In the genomic region with DNA sequence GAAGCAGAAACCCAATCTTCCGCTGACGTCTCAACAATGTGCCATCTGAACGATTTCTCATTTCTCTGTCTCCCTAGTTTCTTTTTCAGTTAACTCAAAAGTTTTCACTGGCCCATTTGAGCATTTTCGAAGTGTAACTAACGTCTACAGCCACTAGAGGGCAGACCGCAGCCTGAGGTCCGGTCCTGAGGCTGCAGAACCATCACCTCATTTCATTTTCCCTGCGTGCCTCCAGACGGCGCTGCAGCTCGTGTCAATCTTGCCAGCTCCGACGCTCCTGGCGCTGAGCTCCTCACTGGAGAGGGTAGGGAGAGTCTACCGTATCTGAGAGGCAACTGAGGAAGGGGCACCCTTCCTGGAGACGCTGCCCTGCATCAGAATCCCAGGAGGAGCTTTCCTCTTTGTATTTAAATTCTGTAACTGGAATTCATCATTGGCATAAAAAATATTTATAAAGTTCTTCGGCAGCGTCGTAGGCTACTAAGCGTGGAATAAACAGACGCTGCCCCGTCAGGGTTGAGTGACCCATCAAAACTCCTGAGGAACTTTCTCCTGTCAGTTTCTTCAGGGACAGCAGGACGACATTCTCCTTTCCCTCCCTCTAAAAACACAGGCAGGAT, we compare ENCODE assay signal across 1 cellular context.
TF ChIP-seq lines count a peak whose summit lies in the region.

No MANE protein-coding gene starts in this region.

TF ChIP-seq in HEK293, 187 proteins besides CTCF, POLR2A, EP300 and RAD21 (continued from another document and continues in another):
- TF ChIP-seq, protein P1, sequence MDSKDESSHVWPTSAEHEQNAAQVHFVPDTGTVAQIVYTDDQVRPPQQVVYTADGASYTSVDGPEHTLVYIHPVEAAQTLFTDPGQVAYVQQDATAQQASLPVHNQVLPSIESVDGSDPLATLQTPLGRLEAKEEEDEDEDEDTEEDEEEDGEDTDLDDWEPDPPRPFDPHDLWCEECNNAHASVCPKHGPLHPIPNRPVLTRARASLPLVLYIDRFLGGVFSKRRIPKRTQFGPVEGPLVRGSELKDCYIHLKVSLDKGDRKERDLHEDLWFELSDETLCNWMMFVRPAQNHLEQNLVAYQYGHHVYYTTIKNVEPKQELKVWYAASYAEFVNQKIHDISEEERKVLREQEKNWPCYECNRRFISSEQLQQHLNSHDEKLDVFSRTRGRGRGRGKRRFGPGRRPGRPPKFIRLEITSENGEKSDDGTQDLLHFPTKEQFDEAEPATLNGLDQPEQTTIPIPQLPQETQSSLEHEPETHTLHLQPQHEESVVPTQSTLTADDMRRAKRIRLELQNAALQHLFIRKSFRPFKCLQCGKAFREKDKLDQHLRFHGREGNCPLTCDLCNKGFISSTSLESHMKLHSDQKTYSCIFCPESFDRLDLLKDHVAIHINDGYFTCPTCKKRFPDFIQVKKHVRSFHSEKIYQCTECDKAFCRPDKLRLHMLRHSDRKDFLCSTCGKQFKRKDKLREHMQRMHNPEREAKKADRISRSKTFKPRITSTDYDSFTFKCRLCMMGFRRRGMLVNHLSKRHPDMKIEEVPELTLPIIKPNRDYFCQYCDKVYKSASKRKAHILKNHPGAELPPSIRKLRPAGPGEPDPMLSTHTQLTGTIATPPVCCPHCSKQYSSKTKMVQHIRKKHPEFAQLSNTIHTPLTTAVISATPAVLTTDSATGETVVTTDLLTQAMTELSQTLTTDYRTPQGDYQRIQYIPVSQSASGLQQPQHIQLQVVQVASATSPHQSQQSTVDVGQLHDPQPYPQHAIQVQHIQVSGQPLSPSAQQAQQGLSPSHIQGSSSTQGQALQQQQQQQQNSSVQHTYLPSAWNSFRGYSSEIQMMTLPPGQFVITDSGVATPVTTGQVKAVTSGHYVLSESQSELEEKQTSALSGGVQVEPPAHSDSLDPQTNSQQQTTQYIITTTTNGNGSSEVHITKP (tag by site-specific recombination; IDR thresholded peaks at IDR 0.05), result peak; percentile 86
- TF ChIP-seq ZNF501 (tag by site-specific recombination; IDR thresholded peaks at IDR 0.05) (peak; percentile 61; the same call in 1 of the 2 replicates), ZNF132 (tag by site-specific recombination; IDR thresholded peaks at IDR 0.05; ENCODE audit: borderline replicate concordance) (no peak), EGR2 (tag by site-specific recombination; IDR thresholded peaks at IDR 0.05; ENCODE audit: low read depth) (no peak), ZNF76 (tag by site-specific recombination; IDR thresholded peaks at IDR 0.05; ENCODE audit: borderline replicate concordance, low read depth) (no peak), OVOL3 (tag by site-specific recombination; IDR thresholded peaks at IDR 0.05) (no peak), IKZF3 (tag by site-specific recombination; IDR thresholded peaks at IDR 0.05) (peak; percentile 53; the same call in 1 of the 2 replicates), ZNF175 (tag by site-specific recombination; IDR thresholded peaks at IDR 0.05) (no peak), ZNF549 (tag by site-specific recombination; IDR thresholded peaks at IDR 0.05) (no peak), ZBTB1 (tag by site-specific recombination; IDR thresholded peaks at IDR 0.05) (no peak), ZBTB17 (tag by site-specific recombination; IDR thresholded peaks at IDR 0.05) (peak; percentile 65), ZNF221 (tag by site-specific recombination; IDR thresholded peaks at IDR 0.05; ENCODE audit: borderline replicate concordance) (no peak), ZNF707 (tag by site-specific recombination; IDR thresholded peaks at IDR 0.05) (no peak), ZNF664 (tag by site-specific recombination; IDR thresholded peaks at IDR 0.05) (no peak), ZNF391 (tag by site-specific recombination; IDR thresholded peaks at IDR 0.05; ENCODE audit: borderline replicate concordance, low read depth) (0 out of 2 replicates have a peak, but pooled peaks have one; percentile 68), KLF10 (tag by site-specific recombination; IDR thresholded peaks at IDR 0.05) (peak; percentile 46; the same call in 1 of the 2 replicates), BCL11A (tag by site-specific recombination; IDR thresholded peaks at IDR 0.05; ENCODE audit: low read depth) (no peak), ZNF777 (tag by site-specific recombination; IDR thresholded peaks at IDR 0.05; ENCODE audit: borderline replicate concordance) (no peak), ZSCAN16 (tag by site-specific recombination; IDR thresholded peaks at IDR 0.05) (no peak), ZFP37 (tag by site-specific recombination; IDR thresholded peaks at IDR 0.05) (peak; percentile 74; the same call in 1 of the 2 replicates), OSR2 (tag by site-specific recombination; IDR thresholded peaks at IDR 0.05) (no peak), ZNF10 (tag by site-specific recombination; IDR thresholded peaks at IDR 0.05) (peak; percentile 62; the same call in 1 of the 2 replicates), HOXA7 (CRISPR knock-in tag; IDR thresholded peaks at IDR 0.05; ENCODE audit: borderline replicate concordance) (no peak), ZNF114 (tag by site-specific recombination; IDR thresholded peaks at IDR 0.05) (no peak), ZNF514 (tag by site-specific recombination; IDR thresholded peaks at IDR 0.05) (no peak), ZSCAN30 (tag by site-specific recombination; IDR thresholded peaks at IDR 0.05) (peak; percentile 93), ZNF600 (tag by site-specific recombination; IDR thresholded peaks at IDR 0.05) (peak; percentile 33; the same call in 1 of the 2 replicates), ZNF112 (tag by site-specific recombination; IDR thresholded peaks at IDR 0.05) (no peak), GFI1B (tag by site-specific recombination; IDR thresholded peaks at IDR 0.05) (no peak), ZBTB8A (tag by site-specific recombination; IDR thresholded peaks at IDR 0.05) (no peak; the same call in 1 of the 2 replicates)
- TF ChIP-seq, protein P2, sequence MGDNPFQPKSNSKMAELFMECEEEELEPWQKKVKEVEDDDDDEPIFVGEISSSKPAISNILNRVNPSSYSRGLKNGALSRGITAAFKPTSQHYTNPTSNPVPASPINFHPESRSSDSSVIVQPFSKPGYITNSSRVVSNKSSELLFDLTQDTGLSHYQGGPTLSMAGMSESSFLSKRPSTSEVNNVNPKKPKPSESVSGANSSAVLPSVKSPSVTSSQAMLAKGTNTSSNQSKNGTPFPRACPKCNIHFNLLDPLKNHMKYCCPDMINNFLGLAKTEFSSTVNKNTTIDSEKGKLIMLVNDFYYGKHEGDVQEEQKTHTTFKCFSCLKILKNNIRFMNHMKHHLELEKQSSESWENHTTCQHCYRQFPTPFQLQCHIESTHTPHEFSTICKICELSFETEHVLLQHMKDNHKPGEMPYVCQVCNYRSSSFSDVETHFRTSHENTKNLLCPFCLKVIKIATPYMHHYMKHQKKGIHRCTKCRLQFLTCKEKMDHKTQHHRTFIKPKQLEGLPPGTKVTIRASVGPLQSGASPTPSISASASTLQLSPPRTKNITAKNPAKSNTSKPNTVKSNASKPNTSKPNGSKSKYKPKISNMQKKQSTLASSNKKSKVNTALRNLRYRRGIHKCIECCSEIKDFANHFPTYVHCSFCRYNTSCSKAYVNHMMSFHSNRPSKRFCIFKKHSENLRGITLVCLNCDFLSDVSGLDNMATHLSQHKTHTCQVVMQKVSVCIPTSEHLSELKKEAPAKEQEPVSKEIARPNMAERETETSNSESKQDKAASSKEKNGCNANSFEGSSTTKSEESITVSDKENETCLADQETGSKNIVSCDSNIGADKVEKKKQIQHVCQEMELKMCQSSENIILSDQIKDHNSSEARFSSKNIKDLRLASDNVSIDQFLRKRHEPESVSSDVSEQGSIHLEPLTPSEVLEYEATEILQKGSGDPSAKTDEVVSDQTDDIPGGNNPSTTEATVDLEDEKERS (tag by site-specific recombination; IDR thresholded peaks at IDR 0.05), result 0 out of 2 replicates have a peak, but pooled peaks have one; percentile 42
- TF ChIP-seq, protein P3, sequence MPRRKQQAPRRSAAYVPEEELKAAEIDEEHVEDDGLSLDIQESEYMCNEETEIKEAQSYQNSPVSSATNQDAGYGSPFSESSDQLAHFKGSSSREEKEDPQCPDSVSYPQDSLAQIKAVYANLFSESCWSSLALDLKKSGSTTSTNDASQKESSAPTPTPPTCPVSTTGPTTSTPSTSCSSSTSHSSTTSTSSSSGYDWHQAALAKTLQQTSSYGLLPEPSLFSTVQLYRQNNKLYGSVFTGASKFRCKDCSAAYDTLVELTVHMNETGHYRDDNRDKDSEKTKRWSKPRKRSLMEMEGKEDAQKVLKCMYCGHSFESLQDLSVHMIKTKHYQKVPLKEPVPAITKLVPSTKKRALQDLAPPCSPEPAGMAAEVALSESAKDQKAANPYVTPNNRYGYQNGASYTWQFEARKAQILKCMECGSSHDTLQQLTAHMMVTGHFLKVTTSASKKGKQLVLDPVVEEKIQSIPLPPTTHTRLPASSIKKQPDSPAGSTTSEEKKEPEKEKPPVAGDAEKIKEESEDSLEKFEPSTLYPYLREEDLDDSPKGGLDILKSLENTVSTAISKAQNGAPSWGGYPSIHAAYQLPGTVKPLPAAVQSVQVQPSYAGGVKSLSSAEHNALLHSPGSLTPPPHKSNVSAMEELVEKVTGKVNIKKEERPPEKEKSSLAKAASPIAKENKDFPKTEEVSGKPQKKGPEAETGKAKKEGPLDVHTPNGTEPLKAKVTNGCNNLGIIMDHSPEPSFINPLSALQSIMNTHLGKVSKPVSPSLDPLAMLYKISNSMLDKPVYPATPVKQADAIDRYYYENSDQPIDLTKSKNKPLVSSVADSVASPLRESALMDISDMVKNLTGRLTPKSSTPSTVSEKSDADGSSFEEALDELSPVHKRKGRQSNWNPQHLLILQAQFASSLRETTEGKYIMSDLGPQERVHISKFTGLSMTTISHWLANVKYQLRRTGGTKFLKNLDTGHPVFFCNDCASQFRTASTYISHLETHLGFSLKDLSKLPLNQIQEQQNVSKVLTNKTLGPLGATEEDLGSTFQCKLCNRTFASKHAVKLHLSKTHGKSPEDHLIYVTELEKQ (tag by site-specific recombination; IDR thresholded peaks at IDR 0.05; ENCODE audit: borderline replicate concordance), result no peak
- TF ChIP-seq, protein P4, sequence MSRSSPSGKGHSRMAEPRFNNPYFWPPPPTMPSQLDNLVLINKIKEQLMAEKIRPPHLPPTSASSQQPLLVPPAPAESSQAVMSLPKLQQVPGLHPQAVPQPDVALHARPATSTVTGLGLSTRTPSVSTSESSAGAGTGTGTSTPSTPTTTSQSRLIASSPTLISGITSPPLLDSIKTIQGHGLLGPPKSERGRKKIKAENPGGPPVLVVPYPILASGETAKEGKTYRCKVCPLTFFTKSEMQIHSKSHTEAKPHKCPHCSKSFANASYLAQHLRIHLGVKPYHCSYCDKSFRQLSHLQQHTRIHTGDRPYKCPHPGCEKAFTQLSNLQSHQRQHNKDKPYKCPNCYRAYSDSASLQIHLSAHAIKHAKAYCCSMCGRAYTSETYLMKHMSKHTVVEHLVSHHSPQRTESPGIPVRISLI (tag by site-specific recombination; IDR thresholded peaks at IDR 0.05), result 0 out of 2 replicates have a peak, but pooled peaks have one; percentile 28
- TF ChIP-seq, protein P5, sequence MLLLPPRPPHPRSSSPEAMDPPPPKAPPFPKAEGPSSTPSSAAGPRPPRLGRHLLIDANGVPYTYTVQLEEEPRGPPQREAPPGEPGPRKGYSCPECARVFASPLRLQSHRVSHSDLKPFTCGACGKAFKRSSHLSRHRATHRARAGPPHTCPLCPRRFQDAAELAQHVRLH (tag by site-specific recombination; IDR thresholded peaks at IDR 0.05), result no peak
- TF ChIP-seq, protein P6, sequence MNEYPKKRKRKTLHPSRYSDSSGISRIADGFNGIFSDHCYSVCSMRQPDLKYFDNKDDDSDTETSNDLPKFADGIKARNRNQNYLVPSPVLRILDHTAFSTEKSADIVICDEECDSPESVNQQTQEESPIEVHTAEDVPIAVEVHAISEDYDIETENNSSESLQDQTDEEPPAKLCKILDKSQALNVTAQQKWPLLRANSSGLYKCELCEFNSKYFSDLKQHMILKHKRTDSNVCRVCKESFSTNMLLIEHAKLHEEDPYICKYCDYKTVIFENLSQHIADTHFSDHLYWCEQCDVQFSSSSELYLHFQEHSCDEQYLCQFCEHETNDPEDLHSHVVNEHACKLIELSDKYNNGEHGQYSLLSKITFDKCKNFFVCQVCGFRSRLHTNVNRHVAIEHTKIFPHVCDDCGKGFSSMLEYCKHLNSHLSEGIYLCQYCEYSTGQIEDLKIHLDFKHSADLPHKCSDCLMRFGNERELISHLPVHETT (tag by site-specific recombination; IDR thresholded peaks at IDR 0.05), result peak; percentile 82
- TF ChIP-seq, protein P7, sequence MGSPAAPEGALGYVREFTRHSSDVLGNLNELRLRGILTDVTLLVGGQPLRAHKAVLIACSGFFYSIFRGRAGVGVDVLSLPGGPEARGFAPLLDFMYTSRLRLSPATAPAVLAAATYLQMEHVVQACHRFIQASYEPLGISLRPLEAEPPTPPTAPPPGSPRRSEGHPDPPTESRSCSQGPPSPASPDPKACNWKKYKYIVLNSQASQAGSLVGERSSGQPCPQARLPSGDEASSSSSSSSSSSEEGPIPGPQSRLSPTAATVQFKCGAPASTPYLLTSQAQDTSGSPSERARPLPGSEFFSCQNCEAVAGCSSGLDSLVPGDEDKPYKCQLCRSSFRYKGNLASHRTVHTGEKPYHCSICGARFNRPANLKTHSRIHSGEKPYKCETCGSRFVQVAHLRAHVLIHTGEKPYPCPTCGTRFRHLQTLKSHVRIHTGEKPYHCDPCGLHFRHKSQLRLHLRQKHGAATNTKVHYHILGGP (tag by site-specific recombination; IDR thresholded peaks at IDR 0.05), result no peak
- TF ChIP-seq, protein P8, sequence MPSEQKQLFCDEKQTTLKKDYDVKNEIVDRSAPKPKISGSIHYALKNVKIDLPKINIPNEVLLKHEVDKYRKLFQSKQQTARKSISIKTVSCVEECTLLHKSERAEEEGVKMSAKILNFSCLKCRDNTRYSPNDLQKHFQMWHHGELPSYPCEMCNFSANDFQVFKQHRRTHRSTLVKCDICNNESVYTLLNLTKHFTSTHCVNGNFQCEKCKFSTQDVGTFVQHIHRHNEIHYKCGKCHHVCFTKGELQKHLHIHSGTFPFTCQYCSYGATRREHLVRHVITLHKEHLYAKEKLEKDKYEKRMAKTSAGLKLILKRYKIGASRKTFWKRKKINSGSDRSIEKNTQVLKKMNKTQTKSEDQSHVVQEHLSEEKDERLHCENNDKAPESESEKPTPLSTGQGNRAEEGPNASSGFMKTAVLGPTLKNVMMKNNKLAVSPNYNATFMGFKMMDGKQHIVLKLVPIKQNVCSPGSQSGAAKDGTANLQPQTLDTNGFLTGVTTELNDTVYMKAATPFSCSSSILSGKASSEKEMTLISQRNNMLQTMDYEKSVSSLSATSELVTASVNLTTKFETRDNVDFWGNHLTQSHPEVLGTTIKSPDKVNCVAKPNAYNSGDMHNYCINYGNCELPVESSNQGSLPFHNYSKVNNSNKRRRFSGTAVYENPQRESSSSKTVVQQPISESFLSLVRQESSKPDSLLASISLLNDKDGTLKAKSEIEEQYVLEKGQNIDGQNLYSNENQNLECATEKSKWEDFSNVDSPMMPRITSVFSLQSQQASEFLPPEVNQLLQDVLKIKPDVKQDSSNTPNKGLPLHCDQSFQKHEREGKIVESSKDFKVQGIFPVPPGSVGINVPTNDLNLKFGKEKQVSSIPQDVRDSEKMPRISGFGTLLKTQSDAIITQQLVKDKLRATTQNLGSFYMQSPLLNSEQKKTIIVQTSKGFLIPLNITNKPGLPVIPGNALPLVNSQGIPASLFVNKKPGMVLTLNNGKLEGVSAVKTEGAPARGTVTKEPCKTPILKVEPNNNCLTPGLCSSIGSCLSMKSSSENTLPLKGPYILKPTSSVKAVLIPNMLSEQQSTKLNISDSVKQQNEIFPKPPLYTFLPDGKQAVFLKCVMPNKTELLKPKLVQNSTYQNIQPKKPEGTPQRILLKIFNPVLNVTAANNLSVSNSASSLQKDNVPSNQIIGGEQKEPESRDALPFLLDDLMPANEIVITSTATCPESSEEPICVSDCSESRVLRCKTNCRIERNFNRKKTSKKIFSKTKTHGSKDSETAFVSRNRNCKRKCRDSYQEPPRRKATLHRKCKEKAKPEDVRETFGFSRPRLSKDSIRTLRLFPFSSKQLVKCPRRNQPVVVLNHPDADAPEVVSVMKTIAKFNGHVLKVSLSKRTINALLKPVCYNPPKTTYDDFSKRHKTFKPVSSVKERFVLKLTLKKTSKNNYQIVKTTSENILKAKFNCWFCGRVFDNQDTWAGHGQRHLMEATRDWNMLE (tag by site-specific recombination; conservative IDR thresholded peaks at IDR 0.05; ENCODE audit: low read depth), result no peak
